Comparison of ENCODE assay signal across 18 cellular contexts in genomic region chr6:110811187-110811586, GRCh38. TPM values are rescaled to one million over a fixed set of nuclear protein-coding genes. Genes with fewer than 3 reads are reported as not detected.
A peak's percentile ranks its signal among the peaks of the same experiment; 100 is the strongest.
DNase-seq lines count a peak whose midpoint lies in the region; ATAC-seq and TF ChIP-seq lines count a peak whose summit lies in the region.
"Had no signal": no experiment of that assay in that cellular context is flagged by ENCODE, and none has a peak within 500 bp of the region (broad histone marks: within the 10 kb centered on the region; RNA-seq: fewer than 3 reads in every experiment).

No MANE protein-coding gene starts in this region.

- H3K4me3 Mint-ChIP-seq in memory B cell (peak overlapping the region; percentile 49), chondrocyte (ENCODE audit: unreplicated experiment) (no peak overlapping the region)
- no peak overlapping the region for H3K4me3 Mint-ChIP-seq in activated T-helper 1 cell treated with anti-CD3 and anti-CD28 coated beads, Interleukin-12 subunit alpha, Interleukin-12 subunit beta, Interleukin-2, Interleukin-4 antibody, amounts not matched to agents 30 ng/mL and 10 ng/mL and 1 ng/mL, durations not matched to agents 14 hours and 24 hours and 36 hours
- H3K4me3 Mint-ChIP-seq: activated CD8-positive, alpha-beta T cell treated with anti-CD3 and anti-CD28 coated beads for 36 hours; stimulated activated effector memory CD8-positive, alpha-beta T cell treated with anti-CD3 and anti-CD28 coated beads, Interleukin-12 subunit alpha, Interleukin-12 subunit beta, amount 100 ng/mL, for 72 hours; type B pancreatic cell had no signal

- ATAC-seq in GM21367 (IDR thresholded peaks at IDR 0.05; ENCODE audit: unreplicated experiment) (peak; percentile 14), HG03565 (IDR thresholded peaks at IDR 0.05; ENCODE audit: unreplicated experiment) (peak; percentile 30), memory B cell (ENCODE audit: low read depth) (no peak)
- ATAC-seq: activated CD8-positive, alpha-beta T cell treated with anti-CD3 and anti-CD28 coated beads for 36 hours; psoas muscle; stimulated activated effector memory CD8-positive, alpha-beta T cell treated with anti-CD3 and anti-CD28 coated beads, Interleukin-12 subunit alpha, Interleukin-12 subunit beta, amount 100 ng/mL, for 72 hours had no signal

- no peaks in the 10 kb centered on the region for H3K36me3 Mint-ChIP-seq in memory B cell
- peaks cover 1% of the 10 kb centered on the region for H3K36me3 Mint-ChIP-seq in chondrocyte (ENCODE audit: low read depth)
- peaks cover 3% of the 10 kb centered on the region for H3K36me3 Mint-ChIP-seq in activated T-helper 1 cell treated with anti-CD3 and anti-CD28 coated beads, Interleukin-12 subunit alpha, Interleukin-12 subunit beta, Interleukin-2, Interleukin-4 antibody, amounts not matched to agents 30 ng/mL and 10 ng/mL and 1 ng/mL, durations not matched to agents 14 hours and 24 hours and 36 hours (ENCODE audit: low read depth)

- intact Hi-C loops in activated T-helper 1 cell treated with anti-CD3 and anti-CD28 coated beads, Interleukin-12 subunit alpha, Interleukin-12 subunit beta, Interleukin-2, Interleukin-4 antibody, amounts not matched to agents 30 ng/mL and 10 ng/mL and 1 ng/mL, durations not matched to agents 14 hours and 24 hours and 36 hours (cut with micrococcal nuclease) = loop anchor here (10.0 kb wide), 1 partner anchor 1274 kb away; the partner anchor contains the start of genes FAM229B and TUBE1

- H3K27me3 Mint-ChIP-seq in memory B cell (no peaks in the 10 kb centered on the region), chondrocyte (ENCODE audit: low read depth) (no peaks in the 10 kb centered on the region)
- no peaks in the 10 kb centered on the region for H3K27me3 Mint-ChIP-seq in activated T-helper 1 cell treated with anti-CD3 and anti-CD28 coated beads, Interleukin-12 subunit alpha, Interleukin-12 subunit beta, Interleukin-2, Interleukin-4 antibody, amounts not matched to agents 30 ng/mL and 10 ng/mL and 1 ng/mL, durations not matched to agents 14 hours and 24 hours and 36 hours (ENCODE audit: insufficient read depth)
- H3K27me3 Mint-ChIP-seq: activated CD8-positive, alpha-beta T cell treated with anti-CD3 and anti-CD28 coated beads for 36 hours; type B pancreatic cell had no signal

- H3K27ac Mint-ChIP-seq in memory B cell (peak overlapping the region; percentile 88), chondrocyte (ENCODE audit: unreplicated experiment) (no peak overlapping the region)
- no peak overlapping the region for H3K27ac Mint-ChIP-seq in activated T-helper 1 cell treated with anti-CD3 and anti-CD28 coated beads, Interleukin-12 subunit alpha, Interleukin-12 subunit beta, Interleukin-2, Interleukin-4 antibody, amounts not matched to agents 30 ng/mL and 10 ng/mL and 1 ng/mL, durations not matched to agents 14 hours and 24 hours and 36 hours
- H3K27ac Mint-ChIP-seq: activated CD8-positive, alpha-beta T cell treated with anti-CD3 and anti-CD28 coated beads for 36 hours; stimulated activated effector memory CD8-positive, alpha-beta T cell treated with anti-CD3 and anti-CD28 coated beads, Interleukin-12 subunit alpha, Interleukin-12 subunit beta, amount 100 ng/mL, for 72 hours; type B pancreatic cell had no signal

- H3K9me3 Mint-ChIP-seq in memory B cell (no peaks in the 10 kb centered on the region), chondrocyte (ENCODE audit: low read depth) (peaks cover 5% of the 10 kb centered on the region)
- H3K9me3 Mint-ChIP-seq in activated T-helper 1 cell treated with anti-CD3 and anti-CD28 coated beads, Interleukin-12 subunit alpha, Interleukin-12 subunit beta, Interleukin-2, Interleukin-4 antibody, amounts not matched to agents 30 ng/mL and 10 ng/mL and 1 ng/mL, durations not matched to agents 14 hours and 24 hours and 36 hours = no peaks in the 10 kb centered on the region
- H3K9me3 Mint-ChIP-seq: activated CD8-positive, alpha-beta T cell treated with anti-CD3 and anti-CD28 coated beads for 36 hours had no signal

- H3K4me1 Mint-ChIP-seq in memory B cell = peaks cover 28% of the 10 kb centered on the region
- peaks cover 16% of the 10 kb centered on the region for H3K4me1 Mint-ChIP-seq in chondrocyte (ENCODE audit: low read depth)
- peaks cover 14% of the 10 kb centered on the region for H3K4me1 Mint-ChIP-seq in activated T-helper 1 cell treated with anti-CD3 and anti-CD28 coated beads, Interleukin-12 subunit alpha, Interleukin-12 subunit beta, Interleukin-2, Interleukin-4 antibody, amounts not matched to agents 30 ng/mL and 10 ng/mL and 1 ng/mL, durations not matched to agents 14 hours and 24 hours and 36 hours (ENCODE audit: low read depth)

- TF ChIP-seq CTCF in GM13976 (IDR thresholded peaks at IDR 0.05; ENCODE audit: borderline replicate concordance, control extremely low read depth, extremely low read depth, insufficient read depth, missing control alignments) = no peak
- TF ChIP-seq CTCF in chondrocyte (IDR thresholded peaks at IDR 0.05) = no peak

- in situ Hi-C loops in GM13976 (cut with MboI; ENCODE audit: low sequenced_read_pairs, unreplicated experiment) = no loop called here

- DNase-seq in GM13976 (ENCODE audit: low spot score) = peak; percentile 73
- no peak for DNase-seq in memory B cell (ENCODE audit: low spot score in 2 of 2)
- DNase-seq in chondrocyte (ENCODE audit: low spot score) = no peak
- DNase-seq in C1 segment of cervical spinal cord (lab: John Stamatoyannopoulos, UW) = no peak
- DNase-seq in NCI-H82 (lab: John Stamatoyannopoulos, UW) = no peak
- no peak for DNase-seq in activated T-helper 1 cell treated with anti-CD3 and anti-CD28 coated beads, Interleukin-12 subunit alpha, Interleukin-12 subunit beta, Interleukin-2, Interleukin-4 antibody, amounts not matched to agents 30 ng/mL and 10 ng/mL and 1 ng/mL, durations not matched to agents 14 hours and 24 hours and 36 hours (ENCODE audit: low spot score)
- DNase-seq: activated CD8-positive, alpha-beta T cell treated with anti-CD3 and anti-CD28 coated beads for 36 hours; caudate nucleus; DMS153; effector CD4-positive, alpha-beta T cell; hippocampal formation; kidney; MM.1S; psoas muscle had no signal

RNA-seq across cellular contexts. Expression of gene CDK19, which starts 4.1 kb away (rescaled TPM):
- 13.9 to 21.6 TPM (median 19.7 TPM) in 3 replicates for total RNA-seq in chondrocyte
- 12.4 and 13.7 TPM in 2 replicates for total RNA-seq in activated T-helper 1 cell treated with anti-CD3 and anti-CD28 coated beads, Interleukin-12 subunit alpha, Interleukin-12 subunit beta, Interleukin-2, Interleukin-4 antibody, amounts not matched to agents 30 ng/mL and 10 ng/mL and 1 ng/mL, durations not matched to agents 14 hours and 24 hours and 36 hours
